34 cellular contexts compared by ENCODE assay signal in genomic region chr2:230843130-230843529, GRCh38.
"Had no signal": no experiment of that assay in that cellular context is flagged by ENCODE, and none has a peak within 500 bp of the region (broad histone marks: within the 10 kb centered on the region; RNA-seq: fewer than 3 reads in every experiment).

No MANE protein-coding gene starts in this region.

- H3K4me3 Mint-ChIP-seq: activated CD8-positive, alpha-beta T cell treated with anti-CD3 and anti-CD28 coated beads for 36 hours; activated naive CD4-positive, alpha-beta T cell treated with anti-CD3 and anti-CD28 coated beads, Interleukin-2, amount 10 ng/mL, durations not matched to agents 7 days and 5 days; activated naive CD8-positive, alpha-beta T cell; activated naive CD8-positive, alpha-beta T cell treated with anti-CD3 and anti-CD28 coated beads, Interleukin-2, amount 50 U/mL, for 24 hours; activated T-cell treated with anti-CD3 and anti-CD28 coated beads, Interleukin-2, amount 50 U/mL, for 4 hours; activated T-helper 1 cell treated with anti-CD3 and anti-CD28 coated beads, Interleukin-12 subunit alpha, Interleukin-12 subunit beta, Interleukin-2, Interleukin-4 antibody, amounts not matched to agents 30 ng/mL and 10 ng/mL and 1 ng/mL, durations not matched to agents 14 hours and 24 hours and 36 hours; brain; T-helper 1 cell treated with Interleukin-12 subunit alpha and Interleukin-12 subunit beta and Interleukin-4 antibody, amounts not matched to agents 30 μg/mL and 1 μg/mL, for 36 hours; T-helper 2 cell treated with Interferon-gamma antibody and Interleukin-4, amounts not matched to agents 5 μg/mL and 100 μg/mL, for 36 hours had no signal

- H3K27ac ChIP-seq: KMS-11, SJSA1 had no signal

- H3K27me3 ChIP-seq: Peyer's patch had no signal

- H3K4me3 ChIP-seq: Peyer's patch, SJSA1 had no signal

- H3K9me3 Mint-ChIP-seq: activated naive CD4-positive, alpha-beta T cell treated with anti-CD3 and anti-CD28 coated beads, Interleukin-2, amount 10 ng/mL, durations not matched to agents 7 days and 5 days had no signal

- H3K36me3 ChIP-seq: Peyer's patch, SJSA1 had no signal

- H3K27me3 Mint-ChIP-seq: activated naive CD8-positive, alpha-beta T cell had no signal

- H3K27ac Mint-ChIP-seq: activated CD8-positive, alpha-beta T cell treated with anti-CD3 and anti-CD28 coated beads for 36 hours; activated naive CD4-positive, alpha-beta T cell treated with anti-CD3 and anti-CD28 coated beads, Interleukin-2, amount 10 ng/mL, durations not matched to agents 7 days and 5 days; activated naive CD8-positive, alpha-beta T cell; activated naive CD8-positive, alpha-beta T cell treated with anti-CD3 and anti-CD28 coated beads, Interleukin-2, amount 50 U/mL, for 24 hours; activated T-helper 1 cell treated with anti-CD3 and anti-CD28 coated beads, Interleukin-12 subunit alpha, Interleukin-12 subunit beta, Interleukin-2, Interleukin-4 antibody, amounts not matched to agents 30 ng/mL and 10 ng/mL and 1 ng/mL, durations not matched to agents 14 hours and 24 hours and 36 hours; T-helper 1 cell treated with Interleukin-12 subunit alpha and Interleukin-12 subunit beta and Interleukin-4 antibody, amounts not matched to agents 30 μg/mL and 1 μg/mL, for 36 hours; T-helper 2 cell treated with Interferon-gamma antibody and Interleukin-4, amounts not matched to agents 5 μg/mL and 100 μg/mL, for 36 hours had no signal

- ATAC-seq: activated CD8-positive, alpha-beta T cell treated with anti-CD3 and anti-CD28 coated beads for 36 hours; activated naive CD8-positive, alpha-beta T cell treated with anti-CD3 and anti-CD28 coated beads, Interleukin-2, amount 50 U/mL, for 24 hours; activated T-cell treated with anti-CD3 and anti-CD28 coated beads, Interleukin-2, amount 50 U/mL, for 4 hours had no signal

- DNase-seq: activated CD4-positive, alpha-beta T cell treated with anti-CD3 and anti-CD28 coated beads for 48 hours; activated CD8-positive, alpha-beta T cell treated with anti-CD3 and anti-CD28 coated beads for 36 hours; activated effector memory CD4-positive, alpha-beta T cell treated with Interleukin-2 at 50 U/mL for 16 hours; activated naive CD4-positive, alpha-beta T cell treated with anti-CD3 and anti-CD28 coated beads, Interleukin-2, amount 10 ng/mL, durations not matched to agents 7 days and 5 days; activated naive CD8-positive, alpha-beta T cell treated with anti-CD3 and anti-CD28 coated beads, Interleukin-2, amount 50 U/mL, for 24 hours; activated T-cell treated with anti-CD3 and anti-CD28 coated beads for 4 hours; activated T-cell treated with anti-CD3 and anti-CD28 coated beads, Interleukin-2, amount 50 U/mL, for 4 hours; anterior cingulate cortex; caudate nucleus; MM.1S; MV-4-11; NCI-H1092; NCI-H1417; NCI-H146; NCI-H187; NCI-H2029 treated with DMSO at 0.1 percent for 48 hours; NCI-H2107; NCI-H2171; NCI-H510A; NCI-H526; NCI-H748 treated with DMSO at 0.1 percent for 48 hours; NK-92 treated with Interleukin-12 subunit alpha and Interleukin-12 subunit beta, amount 100 ng/mL, for 24 hours; PC-3; RPMI8226; SHP77 treated with DMSO at 0.1 percent for 48 hours; SK-N-SH had no signal

- H3K36me3 Mint-ChIP-seq: activated naive CD4-positive, alpha-beta T cell treated with anti-CD3 and anti-CD28 coated beads, Interleukin-2, amount 10 ng/mL, durations not matched to agents 7 days and 5 days; brain had no signal

- H3K9me3 ChIP-seq: SJSA1 had no signal
